Comparison of ENCODE assay signal across 8 cellular contexts in the genomic region with DNA sequence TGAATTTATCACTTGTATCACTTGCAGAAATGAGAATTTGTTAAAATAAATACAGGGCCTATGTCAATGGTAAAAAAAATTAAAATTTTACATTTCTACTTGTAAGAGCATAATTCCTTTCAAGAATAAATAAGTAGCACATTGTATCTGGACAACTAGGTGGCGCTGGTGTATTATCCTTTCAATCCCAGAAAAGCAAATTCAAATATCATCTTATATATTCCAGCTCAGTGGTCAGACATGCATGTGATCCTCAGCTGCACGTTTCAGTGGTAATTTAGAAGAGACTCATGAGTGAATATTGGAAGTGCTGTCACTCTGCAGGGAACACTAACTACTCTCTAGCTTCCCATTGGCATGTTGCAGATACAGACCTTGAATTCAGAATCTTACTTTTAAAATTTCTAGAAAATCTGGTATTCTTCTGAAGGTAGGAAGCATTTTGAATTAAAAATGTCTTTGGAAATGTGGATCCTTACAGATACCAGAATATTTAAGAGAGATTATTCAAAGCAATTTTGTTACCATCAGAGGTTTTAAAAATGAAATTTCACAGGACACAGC.
DNase-seq lines count a peak whose midpoint lies in the region; ATAC-seq and TF ChIP-seq lines count a peak whose summit lies in the region.

No MANE protein-coding gene starts in this region.

- H3K9ac ChIP-seq in MM.1S (ENCODE audit: low read length) = no peak overlapping the region
- H3K9ac ChIP-seq in colonic mucosa (ENCODE audit: low read depth in 2 of 2, low read length in 2 of 2) = no peak overlapping the region

- TF ChIP-seq CTCF in DOHH2 (IDR thresholded peaks at IDR 0.05; ENCODE audit: low read depth, low read length, poor library complexity, severe bottlenecking) = peak; percentile 61
- TF ChIP-seq CTCF in MM.1S (IDR thresholded peaks at IDR 0.05; ENCODE audit: low read length) = peak; percentile 73
- peak; percentile 25 to 62 (median 56) for TF ChIP-seq CTCF in esophagus muscularis mucosa (IDR thresholded peaks at IDR 0.05)
- TF ChIP-seq CTCF in psoas muscle (IDR thresholded peaks at IDR 0.05) = peak; percentile 38
- TF ChIP-seq CTCF in colonic mucosa (IDR thresholded peaks at IDR 0.05) = no peak
- no peak for TF ChIP-seq CTCF in CD8-positive, alpha-beta T cell (IDR thresholded peaks at IDR 0.05)

- no peaks in the 10 kb centered on the region for H3K9me2 ChIP-seq in DOHH2 (replicated peaks; ENCODE audit: control insufficient read depth, low read length)
- H3K9me2 ChIP-seq in MM.1S (replicated peaks; ENCODE audit: insufficient read depth, low read length) = no peaks in the 10 kb centered on the region

- TF ChIP-seq POLR2A in esophagus muscularis mucosa (IDR thresholded peaks at IDR 0.05; ENCODE audit: low read depth) = no peak

- H3K9me3 Mint-ChIP-seq in CD8-positive, alpha-beta T cell = no peaks in the 10 kb centered on the region

- H4K20me1 ChIP-seq in DOHH2 (ENCODE audit: control insufficient read depth, insufficient read depth, low read depth, low read length) (no peaks in the 10 kb centered on the region), MM.1S (ENCODE audit: insufficient read depth, low read length) (no peaks in the 10 kb centered on the region)

- intact Hi-C loops in esophagus muscularis mucosa (cut with DNase I) = no loop called here
- intact Hi-C loops in psoas muscle (cut with DNase I) = no loop called here
- intact Hi-C loops in colonic mucosa (cut with DNase I) = no loop called here
- intact Hi-C loops in CD8-positive, alpha-beta T cell (cut with DNase I, micrococcal nuclease) = no loop called here

- H3K4me3 Mint-ChIP-seq in CD8-positive, alpha-beta T cell = no peak overlapping the region

- no peaks in the 10 kb centered on the region for H3K27me3 Mint-ChIP-seq in CD8-positive, alpha-beta T cell (ENCODE audit: low read depth)

- H3K4me1 ChIP-seq in DOHH2 (ENCODE audit: control insufficient read depth, low read length) = no peaks in the 10 kb centered on the region
- peaks cover 12% of the 10 kb centered on the region; the same call in 1 of the 2 replicates for H3K4me1 ChIP-seq in MM.1S (ENCODE audit: low read length)
- H3K4me1 ChIP-seq in esophagus muscularis mucosa = peaks cover 0 to 14% (median 8%) of the 10 kb centered on the region in 4 donors
- H3K4me1 ChIP-seq in psoas muscle = no peaks in the 10 kb centered on the region
- H3K4me1 ChIP-seq in colonic mucosa = no peaks in the 10 kb centered on the region
- no peaks in the 10 kb centered on the region for H3K4me1 ChIP-seq in CD8-positive, alpha-beta T cell (ENCODE audit: insufficient read depth, low read length)

- H3K9me3 ChIP-seq in DOHH2 (ENCODE audit: control insufficient read depth, insufficient read depth, low read length) = no peaks in the 10 kb centered on the region
- no peaks in the 10 kb centered on the region for H3K9me3 ChIP-seq in MM.1S (replicated peaks; ENCODE audit: insufficient read depth, low read length)
- H3K9me3 ChIP-seq in esophagus muscularis mucosa = no peaks in the 10 kb centered on the region
- H3K9me3 ChIP-seq in psoas muscle = no peaks in the 10 kb centered on the region
- no peaks in the 10 kb centered on the region for H3K9me3 ChIP-seq in colonic mucosa
- H3K9me3 ChIP-seq in CD8-positive, alpha-beta T cell (ENCODE audit: low read length) = no peaks in the 10 kb centered on the region

- CTCF ChIA-PET in CD8-positive, alpha-beta T cell (lab: Charles Lee) = no interaction called here

- ATAC-seq in psoas muscle (no peak), HG02981 (IDR thresholded peaks at IDR 0.05; ENCODE audit: unreplicated experiment) (no peak)
- ATAC-seq in CD8-positive, alpha-beta T cell = no peak

- H3F3A ChIP-seq in DOHH2 (ENCODE audit: control insufficient read depth, insufficient read depth) (no peaks in the 10 kb centered on the region), MM.1S (ENCODE audit: insufficient read depth, low read length) (no peaks in the 10 kb centered on the region)

- POLR2A ChIA-PET in CD8-positive, alpha-beta T cell (lab: Charles Lee) = no interaction called here

- DNase-seq in MM.1S (peak; percentile 44), RKO (ENCODE audit: low spot score) (peak; percentile 71), esophagus muscularis mucosa (ENCODE audit: extremely low spot score) (no peak), psoas muscle (no peak), colonic mucosa (no peak)
- DNase-seq in CD8-positive, alpha-beta T cell = no peak

- H2AFZ ChIP-seq in MM.1S (ENCODE audit: low read length) = no peak overlapping the region

- 4% methylated on average over 2 of the region's 2 CpGs for WGBS in esophagus muscularis mucosa
- WGBS in psoas muscle, 3 donors = 6 to 11% (median 7%) methylated on average over 2 of the region's 2 CpGs

- H3K4me2 ChIP-seq in DOHH2 (ENCODE audit: low read length) (no peak overlapping the region), MM.1S (ENCODE audit: low read depth, low read length) (no peak overlapping the region)

- TF ChIP-seq EP300 in esophagus muscularis mucosa (IDR thresholded peaks at IDR 0.05) = no peak

- H3K27me3 ChIP-seq in DOHH2 (ENCODE audit: control insufficient read depth, low read length) (no peaks in the 10 kb centered on the region), MM.1S (replicated peaks; ENCODE audit: insufficient read depth, low read length) (no peaks in the 10 kb centered on the region), esophagus muscularis mucosa (no peaks in the 10 kb centered on the region), psoas muscle (ENCODE audit: insufficient read depth in 3 of 3, low read length in 2 of 3) (no peaks in the 10 kb centered on the region), colonic mucosa (no peaks in the 10 kb centered on the region)
- no peaks in the 10 kb centered on the region for H3K27me3 ChIP-seq in CD8-positive, alpha-beta T cell (ENCODE audit: insufficient read depth, low read length)

- no peaks in the 10 kb centered on the region for H3K79me2 ChIP-seq in DOHH2 (ENCODE audit: control insufficient read depth, low read length)
- no peaks in the 10 kb centered on the region for H3K79me2 ChIP-seq in MM.1S (ENCODE audit: low read length)

- no peaks in the 10 kb centered on the region for H3K36me3 Mint-ChIP-seq in CD8-positive, alpha-beta T cell

- H3K36me3 ChIP-seq in DOHH2 (ENCODE audit: control insufficient read depth, low read length) (no peaks in the 10 kb centered on the region), MM.1S (replicated peaks; ENCODE audit: insufficient read depth, low read length) (no peaks in the 10 kb centered on the region), esophagus muscularis mucosa (no peaks in the 10 kb centered on the region), psoas muscle (ENCODE audit: insufficient read depth in 1 of 2, low read depth in 1 of 2) (no peaks in the 10 kb centered on the region), colonic mucosa (no peaks in the 10 kb centered on the region)
- H3K36me3 ChIP-seq in CD8-positive, alpha-beta T cell (ENCODE audit: insufficient read depth, low read length) = no peaks in the 10 kb centered on the region

- H3K4me3 ChIP-seq in DOHH2 (ENCODE audit: low read length) (no peak overlapping the region), MM.1S (ENCODE audit: low read length) (no peak overlapping the region), esophagus muscularis mucosa (no peak overlapping the region), psoas muscle (no peak overlapping the region), colonic mucosa (no peak overlapping the region)
- H3K4me3 ChIP-seq in CD8-positive, alpha-beta T cell (ENCODE audit: low read depth, low read length) = no peak overlapping the region

- peaks cover 2% of the 10 kb centered on the region for H3K4me1 Mint-ChIP-seq in CD8-positive, alpha-beta T cell (ENCODE audit: low read depth)

- H3K27ac ChIP-seq in DOHH2 (ENCODE audit: low read depth, low read length) (no peak overlapping the region), MM.1S (ENCODE audit: low read length) (no peak overlapping the region), esophagus muscularis mucosa (replicated peaks in 1 of 4) (no peak overlapping the region), psoas muscle (no peak overlapping the region), colonic mucosa (no peak overlapping the region)
- H3K27ac ChIP-seq in CD8-positive, alpha-beta T cell (ENCODE audit: low read depth, low read length) = no peak overlapping the region

- no peak overlapping the region for H3K27ac Mint-ChIP-seq in CD8-positive, alpha-beta T cell

Comparison
In these comparisons a context has a peak if more than half of its experiments do, and no peak if none do; other contexts are left out.
1. CTCF ChIP-seq: peak in DOHH2 (single experiment), MM.1S (single experiment), esophagus muscularis mucosa (3 of 3) and psoas muscle (single experiment); none in colonic mucosa (single experiment) and CD8-positive, alpha-beta T cell (single experiment).
2. DNase-seq: peak in MM.1S (single experiment) and RKO (single experiment); none in esophagus muscularis mucosa (single experiment), psoas muscle (0 of 2), colonic mucosa (single experiment) and CD8-positive, alpha-beta T cell (0 of 7).